In the genomic region with DNA sequence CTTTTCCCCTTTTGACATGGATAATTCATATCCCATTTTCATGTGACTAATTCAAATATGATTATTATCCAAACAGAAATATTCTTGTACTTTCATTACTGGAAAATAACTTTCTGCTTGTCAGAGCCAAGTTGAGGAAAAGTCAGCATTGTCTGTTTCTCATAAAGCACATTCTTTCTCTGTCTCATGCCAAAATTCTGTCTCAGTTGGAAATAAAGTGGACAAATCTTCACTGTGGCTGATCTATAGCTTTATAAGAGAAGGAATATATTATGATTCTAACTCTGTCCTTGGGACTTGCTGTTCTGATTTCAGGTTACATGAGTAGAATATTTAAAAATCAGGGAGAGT, we compare ENCODE assay signal across 12 cellular contexts. TPM values are rescaled to one million over a fixed set of nuclear protein-coding genes. Genes with fewer than 3 reads are reported as not detected.
"Had no signal": no experiment of that assay in that cellular context is flagged by ENCODE, and none has a peak within 500 bp of the region (broad histone marks: within the 10 kb centered on the region; RNA-seq: fewer than 3 reads in every experiment).

No MANE protein-coding gene starts in this region.

- H3K4me1 Mint-ChIP-seq: activated naive CD8-positive, alpha-beta T cell treated with anti-CD3 and anti-CD28 coated beads for 36 hours; stimulated activated naive B cell treated with anti-CD40 and anti-IgM and Interleukin-4, amounts not matched to agents 10 μg/mL and 1 μg/mL and 100 μg/mL, for 72 hours had no signal

- H3K27ac ChIP-seq: sigmoid colon, thyroid gland had no signal

- DNase-seq: activated CD4-positive, alpha-beta T cell treated with anti-CD3 and anti-CD28 coated beads, Interleukin-2, amount 50 U/mL, for 48 hours; activated naive CD8-positive, alpha-beta T cell treated with anti-CD3 and anti-CD28 coated beads for 36 hours; activated T-cell treated with anti-CD3 and anti-CD28 coated beads for 4 hours; cerebellar nuclear complex; dermis blood vessel endothelial cell; effector memory CD4-positive, alpha-beta T cell; sigmoid colon; stimulated activated naive B cell treated with anti-CD40 and anti-IgM and Interleukin-4, amounts not matched to agents 10 μg/mL and 1 μg/mL and 100 μg/mL, for 72 hours; thyroid gland had no signal

- H3K4me3 ChIP-seq: sigmoid colon, thyroid gland had no signal

- H3K27ac Mint-ChIP-seq: activated naive CD8-positive, alpha-beta T cell treated with anti-CD3 and anti-CD28 coated beads for 36 hours; activated T-helper 1 cell treated with anti-CD3 and anti-CD28 coated beads, Interleukin-12 subunit alpha, Interleukin-12 subunit beta, Interleukin-2, Interleukin-4 antibody, amounts not matched to agents 30 ng/mL and 10 ng/mL and 1 ng/mL, durations not matched to agents 14 hours and 24 hours and 36 hours; natural killer cell treated with Interleukin-12 subunit alpha and Interleukin-12 subunit beta and Interleukin-15 and Interleukin-18, amount 100 ng/mL, for 72 hours; stimulated activated naive B cell treated with anti-CD40 and anti-IgM and Interleukin-4, amounts not matched to agents 10 μg/mL and 1 μg/mL and 100 μg/mL, for 72 hours; T-helper 2 cell treated with Interferon-gamma antibody and Interleukin-4, amounts not matched to agents 5 μg/mL and 100 μg/mL, for 36 hours had no signal

- H3K27me3 ChIP-seq: sigmoid colon, thyroid gland had no signal

- H3K27me3 Mint-ChIP-seq: natural killer cell treated with Interleukin-12 subunit alpha and Interleukin-12 subunit beta and Interleukin-15 and Interleukin-18, amount 100 ng/mL, for 72 hours had no signal

- H3K9me3 ChIP-seq: thyroid gland had no signal

- H3K36me3 Mint-ChIP-seq: activated naive CD8-positive, alpha-beta T cell treated with anti-CD3 and anti-CD28 coated beads for 36 hours; natural killer cell treated with Interleukin-12 subunit alpha and Interleukin-12 subunit beta and Interleukin-15 and Interleukin-18, amount 100 ng/mL, for 72 hours had no signal

- H3K4me1 ChIP-seq: thyroid gland had no signal

- H3K9me3 Mint-ChIP-seq: activated naive CD8-positive, alpha-beta T cell treated with anti-CD3 and anti-CD28 coated beads for 36 hours; activated T-helper 1 cell treated with anti-CD3 and anti-CD28 coated beads, Interleukin-12 subunit alpha, Interleukin-12 subunit beta, Interleukin-2, Interleukin-4 antibody, amounts not matched to agents 30 ng/mL and 10 ng/mL and 1 ng/mL, durations not matched to agents 14 hours and 24 hours and 36 hours had no signal

- H3K36me3 ChIP-seq: sigmoid colon, thyroid gland had no signal

- H3K4me3 Mint-ChIP-seq: activated naive CD8-positive, alpha-beta T cell treated with anti-CD3 and anti-CD28 coated beads for 36 hours; activated T-helper 1 cell treated with anti-CD3 and anti-CD28 coated beads, Interleukin-12 subunit alpha, Interleukin-12 subunit beta, Interleukin-2, Interleukin-4 antibody, amounts not matched to agents 30 ng/mL and 10 ng/mL and 1 ng/mL, durations not matched to agents 14 hours and 24 hours and 36 hours; natural killer cell treated with Interleukin-12 subunit alpha and Interleukin-12 subunit beta and Interleukin-15 and Interleukin-18, amount 100 ng/mL, for 72 hours; stimulated activated naive B cell treated with anti-CD40 and anti-IgM and Interleukin-4, amounts not matched to agents 10 μg/mL and 1 μg/mL and 100 μg/mL, for 72 hours; T-helper 2 cell treated with Interferon-gamma antibody and Interleukin-4, amounts not matched to agents 5 μg/mL and 100 μg/mL, for 36 hours had no signal

RNA-seq across cellular contexts. Expression of a gene that starts 22.7 kb away (rescaled TPM):
- total RNA-seq: natural killer cell treated with Interleukin-12 subunit alpha and Interleukin-12 subunit beta and Interleukin-15 and Interleukin-18, amount 100 ng/mL, for 72 hours had no signal
